Comparison of ENCODE assay signal across 34 cellular contexts in the genomic region with DNA sequence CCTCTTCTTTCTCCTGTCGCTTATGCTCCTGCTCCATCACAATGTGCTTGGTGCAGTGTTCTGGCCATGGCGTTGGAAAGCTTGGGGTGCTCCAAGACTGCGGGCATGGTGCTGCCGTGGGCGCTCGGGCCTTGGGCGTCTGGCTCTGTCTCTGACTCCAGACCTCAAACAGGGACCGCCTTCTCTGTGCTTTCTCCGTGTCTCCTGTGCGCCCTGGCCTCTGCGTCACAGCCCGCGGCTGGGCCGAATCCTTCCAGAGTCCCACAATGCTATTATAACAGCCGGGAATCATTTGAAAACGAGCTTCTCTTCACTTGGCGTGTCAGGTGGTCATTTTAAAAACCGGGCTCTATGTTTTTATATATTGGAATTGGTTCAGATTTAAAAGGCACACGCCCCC.
"Had no signal": no experiment of that assay in that cellular context is flagged by ENCODE, and none has a peak within 500 bp of the region (broad histone marks: within the 10 kb centered on the region; RNA-seq: fewer than 3 reads in every experiment).

No MANE protein-coding gene starts in this region.

- H3K27ac ChIP-seq: KMS-11 had no signal

- H3K9ac ChIP-seq: KMS-11 had no signal

- H3K36me3 ChIP-seq: MG63 had no signal

- H3K4me2 ChIP-seq: KMS-11 had no signal

- H3K4me3 ChIP-seq: MG63 had no signal

- H3K27me3 ChIP-seq: MG63 had no signal

- H3K9me3 ChIP-seq: MG63 had no signal

- DNase-seq: Karpas-422, Kasumi-1, KG1, MG63, MM.1S, MV-4-11, NCI-H1048, NCI-H1092, NCI-H1092 treated with DMSO at 0.1 percent for 48 hours, NCI-H1105, NCI-H1105 treated with DMSO at 0.1 percent for 48 hours, NCI-H1417, NCI-H1417 treated with DMSO at 0.1 percent for 48 hours, NCI-H1436, NCI-H1436 treated with DMSO at 0.1 percent for 48 hours, NCI-H146, NCI-H1694, NCI-H1694 treated with DMSO at 0.1 percent for 48 hours, NCI-H187, NCI-H187 treated with DMSO at 0.1 percent for 48 hours, NCI-H1930, NCI-H2029, NCI-H2029 treated with DMSO at 0.1 percent for 48 hours, NCI-H2081, NCI-H2081 treated with DMSO at 0.1 percent for 48 hours, NCI-H2107, NCI-H2171, NCI-H2171 treated with DMSO at 0.1 percent for 48 hours, NCI-H2227 treated with DMSO at 0.1 percent for 48 hours, NCI-H226, NCI-H345, NCI-H510A, NCI-H510A treated with DMSO at 0.1 percent for 48 hours had no signal
